ENCODE assay signal across 14 cellular contexts in genomic region chr9:20608582-20608981, GRCh38.
"Had no signal": no experiment of that assay in that cellular context is flagged by ENCODE, and none has a peak within 500 bp of the region (broad histone marks: within the 10 kb centered on the region; RNA-seq: fewer than 3 reads in every experiment).

No MANE protein-coding gene starts in this region.

- ATAC-seq: gastroesophageal sphincter; left lung; naive thymus-derived CD8-positive, alpha-beta T cell; T-helper 17 cell had no signal

- DNase-seq: activated B cell treated with CpG ODN at 0.5 μM for 24 hours; activated naive CD4-positive, alpha-beta T cell; hippocampal formation; kidney; left lung; mammary epithelial cell; naive thymus-derived CD8-positive, alpha-beta T cell; nucleus accumbens; SHP77 treated with DMSO at 0.1 percent for 48 hours; stimulated activated CD4-positive, alpha-beta T cell treated with anti-CD3 and anti-CD28 coated beads, Interleukin-4, amount 100 ng/mL, for 24 hours; stimulated activated naive CD4-positive, alpha-beta T cell; T-helper 17 cell; trophoblast cell had no signal

- H3K27me3 Mint-ChIP-seq: naive thymus-derived CD8-positive, alpha-beta T cell; T-helper 17 cell had no signal

- H3K36me3 Mint-ChIP-seq: naive thymus-derived CD8-positive, alpha-beta T cell had no signal

- H3K9me3 Mint-ChIP-seq: activated B cell treated with CpG ODN at 0.5 μM for 24 hours; naive thymus-derived CD8-positive, alpha-beta T cell had no signal

- H3K27ac Mint-ChIP-seq: activated B cell treated with CpG ODN at 0.5 μM for 24 hours, T-helper 17 cell had no signal

- H3K4me3 Mint-ChIP-seq: activated B cell treated with CpG ODN at 0.5 μM for 24 hours, T-helper 17 cell had no signal
